ENCODE assay signal across 1 cellular context in the genomic region with DNA sequence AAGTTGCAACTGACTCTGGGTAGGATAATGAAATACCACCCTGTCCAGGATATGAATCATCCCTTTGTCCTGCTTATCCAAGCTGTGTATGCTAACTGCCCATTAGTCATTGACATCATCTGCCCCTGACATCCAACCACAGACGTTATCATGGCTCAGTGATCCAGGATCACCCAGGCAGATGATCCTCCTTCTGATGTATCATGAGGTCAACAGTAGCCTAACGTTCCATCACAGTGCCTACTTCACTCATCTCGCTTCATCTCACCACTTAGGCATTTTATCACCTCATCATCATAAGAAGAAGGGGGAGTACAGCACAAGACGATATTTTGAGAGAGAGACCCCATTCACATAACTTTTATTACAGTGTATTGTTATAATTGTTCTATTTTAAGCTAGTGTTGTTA.
TF ChIP-seq lines count a peak whose summit lies in the region.

No MANE protein-coding gene starts in this region.

TF ChIP-seq in HepG2, 621 proteins besides CTCF, POLR2A, EP300 and RAD21 (continues in another document):
- TF ChIP-seq PHF8 (CRISPR knock-in tag; IDR thresholded peaks at IDR 0.05) (no peak), MTF1 (CRISPR knock-in tag; IDR thresholded peaks at IDR 0.05) (no peak), AKAP8 (CRISPR knock-in tag; IDR thresholded peaks at IDR 0.05) (no peak), ATF1 (CRISPR knock-in tag; IDR thresholded peaks at IDR 0.05) (peak; percentile 39; the same call in 1 of the 2 replicates), MEIS2 (CRISPR knock-in tag; IDR thresholded peaks at IDR 0.05) (0 out of 2 replicates have a peak, but pooled peaks have one; percentile 41), SP5 (CRISPR knock-in tag; IDR thresholded peaks at IDR 0.05; ENCODE audit: borderline replicate concordance, low read depth) (peak; percentile 45; the same call in 1 of the 2 replicates), TRIM24 (CRISPR knock-in tag; IDR thresholded peaks at IDR 0.05) (no peak), FLYWCH1 (CRISPR knock-in tag; IDR thresholded peaks at IDR 0.05) (no peak), KAT2B (IDR thresholded peaks at IDR 0.05; ENCODE audit: borderline replicate concordance, low read depth, low read length) (no peak), KDM2A (CRISPR knock-in tag; IDR thresholded peaks at IDR 0.05; ENCODE audit: borderline replicate concordance, low read depth) (no peak), ZNF30 (CRISPR knock-in tag; IDR thresholded peaks at IDR 0.05) (no peak), ZBTB1 (CRISPR knock-in tag; IDR thresholded peaks at IDR 0.05; ENCODE audit: borderline replicate concordance) (no peak), JUN (CRISPR knock-in tag; IDR thresholded peaks at IDR 0.05) (0 out of 2 replicates have a peak, but pooled peaks have one; percentile 58), SMC3 (IDR thresholded peaks at IDR 0.05; ENCODE audit: low read length) (no peak), ZNF761 (CRISPR knock-in tag; conservative IDR thresholded peaks at IDR 0.05) (no peak), ZNF850 (CRISPR knock-in tag; conservative IDR thresholded peaks at IDR 0.05) (no peak), TCF7L2 (IDR thresholded peaks at IDR 0.05; ENCODE audit: low read depth, low read length) (no peak), MAFG (CRISPR knock-in tag; IDR thresholded peaks at IDR 0.05) (no peak), CEBPG (CRISPR knock-in tag; IDR thresholded peaks at IDR 0.05) (0 out of 2 replicates have a peak, but pooled peaks have one; percentile 19), NR2F6 (IDR thresholded peaks at IDR 0.05) (no peak), NR2F6 (CRISPR knock-in tag; IDR thresholded peaks at IDR 0.05) (peak; percentile 61), ZNF17 (CRISPR knock-in tag; IDR thresholded peaks at IDR 0.05) (no peak), MTF2 (CRISPR knock-in tag; IDR thresholded peaks at IDR 0.05; ENCODE audit: borderline replicate concordance) (no peak), JUNB (CRISPR knock-in tag; IDR thresholded peaks at IDR 0.05; ENCODE audit: borderline replicate concordance) (peak; percentile 67; the same call in 1 of the 2 replicates), CREB1 (IDR thresholded peaks at IDR 0.05) (peak; percentile 76), CREB1 (CRISPR knock-in tag; IDR thresholded peaks at IDR 0.05) (peak; percentile 65), SKI (IDR thresholded peaks at IDR 0.05; ENCODE audit: partially characterized antibody) (no peak), ZNF75D (CRISPR knock-in tag; IDR thresholded peaks at IDR 0.05; ENCODE audit: borderline replicate concordance) (no peak), SALL1 (CRISPR knock-in tag; IDR thresholded peaks at IDR 0.05) (peak; percentile 17; the same call in 1 of the 2 replicates), SOX5 (CRISPR knock-in tag; IDR thresholded peaks at IDR 0.05; ENCODE audit: borderline replicate concordance) (peak; percentile 79; the same call in 1 of the 2 replicates), RBM22 (optimal IDR thresholded peaks at IDR 0.05; ENCODE audit: low read length) (no peak), ZBTB21 (CRISPR knock-in tag; IDR thresholded peaks at IDR 0.05) (peak; percentile 96), HOXA3 (CRISPR knock-in tag; IDR thresholded peaks at IDR 0.05) (peak; percentile 61; the same call in 1 of the 2 replicates), SOX13 (IDR thresholded peaks at IDR 0.05) (no peak), SOX13 (CRISPR knock-in tag; conservative IDR thresholded peaks at IDR 0.05 in 1 of 2, IDR thresholded peaks at IDR 0.05 in 1 of 2) (peak in 1 of 2 experiments; percentile 77; a peak in 2 of 4 replicates), MED1 (CRISPR knock-in tag; IDR thresholded peaks at IDR 0.05) (peak; percentile 50; the same call in 1 of the 2 replicates), ZNF205 (CRISPR knock-in tag; IDR thresholded peaks at IDR 0.05) (no peak), HMG20A (CRISPR knock-in tag; IDR thresholded peaks at IDR 0.05; ENCODE audit: borderline replicate concordance) (peak; percentile 39; the same call in 1 of the 2 replicates), ZMYM3 (CRISPR knock-in tag; IDR thresholded peaks at IDR 0.05) (no peak), TAF1 (CRISPR knock-in tag; IDR thresholded peaks at IDR 0.05) (no peak), DNMT3B (CRISPR knock-in tag; conservative IDR thresholded peaks at IDR 0.05) (0 out of 2 replicates have a peak, but pooled peaks have one; percentile 49), ZNF629 (CRISPR knock-in tag; conservative IDR thresholded peaks at IDR 0.05) (no peak), ZC3H4 (CRISPR knock-in tag; IDR thresholded peaks at IDR 0.05; ENCODE audit: borderline replicate concordance) (no peak), ZNF326 (CRISPR knock-in tag; IDR thresholded peaks at IDR 0.05; ENCODE audit: borderline replicate concordance) (no peak), PRMT3 (CRISPR knock-in tag; IDR thresholded peaks at IDR 0.05; ENCODE audit: borderline replicate concordance, low read depth) (no peak), ZNF256 (CRISPR knock-in tag; conservative IDR thresholded peaks at IDR 0.05) (no peak)
- TF ChIP-seq, protein P1, sequence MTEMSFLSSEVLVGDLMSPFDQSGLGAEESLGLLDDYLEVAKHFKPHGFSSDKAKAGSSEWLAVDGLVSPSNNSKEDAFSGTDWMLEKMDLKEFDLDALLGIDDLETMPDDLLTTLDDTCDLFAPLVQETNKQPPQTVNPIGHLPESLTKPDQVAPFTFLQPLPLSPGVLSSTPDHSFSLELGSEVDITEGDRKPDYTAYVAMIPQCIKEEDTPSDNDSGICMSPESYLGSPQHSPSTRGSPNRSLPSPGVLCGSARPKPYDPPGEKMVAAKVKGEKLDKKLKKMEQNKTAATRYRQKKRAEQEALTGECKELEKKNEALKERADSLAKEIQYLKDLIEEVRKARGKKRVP (CRISPR knock-in tag; IDR thresholded peaks at IDR 0.05), result peak in 1 of 2 experiments; percentile 57; a peak in 2 of 4 replicates
- TF ChIP-seq, protein P2, sequence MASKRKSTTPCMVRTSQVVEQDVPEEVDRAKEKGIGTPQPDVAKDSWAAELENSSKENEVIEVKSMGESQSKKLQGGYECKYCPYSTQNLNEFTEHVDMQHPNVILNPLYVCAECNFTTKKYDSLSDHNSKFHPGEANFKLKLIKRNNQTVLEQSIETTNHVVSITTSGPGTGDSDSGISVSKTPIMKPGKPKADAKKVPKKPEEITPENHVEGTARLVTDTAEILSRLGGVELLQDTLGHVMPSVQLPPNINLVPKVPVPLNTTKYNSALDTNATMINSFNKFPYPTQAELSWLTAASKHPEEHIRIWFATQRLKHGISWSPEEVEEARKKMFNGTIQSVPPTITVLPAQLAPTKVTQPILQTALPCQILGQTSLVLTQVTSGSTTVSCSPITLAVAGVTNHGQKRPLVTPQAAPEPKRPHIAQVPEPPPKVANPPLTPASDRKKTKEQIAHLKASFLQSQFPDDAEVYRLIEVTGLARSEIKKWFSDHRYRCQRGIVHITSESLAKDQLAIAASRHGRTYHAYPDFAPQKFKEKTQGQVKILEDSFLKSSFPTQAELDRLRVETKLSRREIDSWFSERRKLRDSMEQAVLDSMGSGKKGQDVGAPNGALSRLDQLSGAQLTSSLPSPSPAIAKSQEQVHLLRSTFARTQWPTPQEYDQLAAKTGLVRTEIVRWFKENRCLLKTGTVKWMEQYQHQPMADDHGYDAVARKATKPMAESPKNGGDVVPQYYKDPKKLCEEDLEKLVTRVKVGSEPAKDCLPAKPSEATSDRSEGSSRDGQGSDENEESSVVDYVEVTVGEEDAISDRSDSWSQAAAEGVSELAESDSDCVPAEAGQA (IDR thresholded peaks at IDR 0.05; ENCODE audit: low read depth), result no peak
- TF ChIP-seq, protein P2 (CRISPR knock-in tag; IDR thresholded peaks at IDR 0.05; ENCODE audit: borderline replicate concordance), result no peak
- TF ChIP-seq, protein P3, sequence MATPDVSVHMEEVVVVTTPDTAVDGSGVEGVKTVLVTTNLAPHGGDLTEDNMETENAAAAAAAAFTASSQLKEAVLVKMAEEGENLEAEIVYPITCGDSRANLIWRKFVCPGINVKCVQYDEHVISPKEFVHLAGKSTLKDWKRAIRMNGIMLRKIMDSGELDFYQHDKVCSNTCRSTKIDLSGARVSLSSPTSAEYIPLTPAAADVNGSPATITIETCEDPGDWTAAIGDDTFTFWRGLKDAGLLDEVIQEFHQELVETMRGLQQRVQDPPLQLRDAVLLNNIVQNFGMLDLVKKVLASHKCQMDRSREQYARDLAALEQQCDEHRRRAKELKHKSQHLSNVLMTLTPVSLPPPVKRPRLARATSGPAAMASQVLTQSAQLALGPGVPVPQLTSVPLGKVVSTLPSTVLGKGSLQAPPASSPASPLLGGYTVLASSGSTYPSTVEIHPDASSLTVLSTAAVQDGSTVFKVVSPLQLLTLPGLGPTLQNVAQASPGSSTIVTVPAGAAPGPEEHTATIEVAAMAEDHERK (CRISPR knock-in tag; IDR thresholded peaks at IDR 0.05; ENCODE audit: low read depth), result no peak
- TF ChIP-seq, protein P4, sequence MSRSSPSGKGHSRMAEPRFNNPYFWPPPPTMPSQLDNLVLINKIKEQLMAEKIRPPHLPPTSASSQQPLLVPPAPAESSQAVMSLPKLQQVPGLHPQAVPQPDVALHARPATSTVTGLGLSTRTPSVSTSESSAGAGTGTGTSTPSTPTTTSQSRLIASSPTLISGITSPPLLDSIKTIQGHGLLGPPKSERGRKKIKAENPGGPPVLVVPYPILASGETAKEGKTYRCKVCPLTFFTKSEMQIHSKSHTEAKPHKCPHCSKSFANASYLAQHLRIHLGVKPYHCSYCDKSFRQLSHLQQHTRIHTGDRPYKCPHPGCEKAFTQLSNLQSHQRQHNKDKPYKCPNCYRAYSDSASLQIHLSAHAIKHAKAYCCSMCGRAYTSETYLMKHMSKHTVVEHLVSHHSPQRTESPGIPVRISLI (CRISPR knock-in tag; IDR thresholded peaks at IDR 0.05; ENCODE audit: borderline replicate concordance), result no peak
- TF ChIP-seq, protein P5, sequence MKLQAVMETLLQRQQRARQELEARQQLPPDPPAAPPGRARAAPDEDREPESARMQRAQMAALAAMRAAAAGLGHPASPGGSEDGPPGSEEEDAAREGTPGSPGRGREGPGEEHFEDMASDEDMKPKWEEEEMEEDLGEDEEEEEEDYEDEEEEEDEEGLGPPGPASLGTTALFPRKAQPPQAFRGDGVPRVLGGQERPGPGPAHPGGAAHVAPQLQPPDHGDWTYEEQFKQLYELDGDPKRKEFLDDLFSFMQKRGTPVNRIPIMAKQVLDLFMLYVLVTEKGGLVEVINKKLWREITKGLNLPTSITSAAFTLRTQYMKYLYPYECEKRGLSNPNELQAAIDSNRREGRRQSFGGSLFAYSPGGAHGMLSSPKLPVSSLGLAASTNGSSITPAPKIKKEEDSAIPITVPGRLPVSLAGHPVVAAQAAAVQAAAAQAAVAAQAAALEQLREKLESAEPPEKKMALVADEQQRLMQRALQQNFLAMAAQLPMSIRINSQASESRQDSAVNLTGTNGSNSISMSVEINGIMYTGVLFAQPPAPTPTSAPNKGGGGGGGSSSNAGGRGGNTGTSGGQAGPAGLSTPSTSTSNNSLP (IDR thresholded peaks at IDR 0.05; ENCODE audit: low read depth, low read length), result peak; percentile 66; the same call in 1 of the 2 replicates
- TF ChIP-seq, protein P6, sequence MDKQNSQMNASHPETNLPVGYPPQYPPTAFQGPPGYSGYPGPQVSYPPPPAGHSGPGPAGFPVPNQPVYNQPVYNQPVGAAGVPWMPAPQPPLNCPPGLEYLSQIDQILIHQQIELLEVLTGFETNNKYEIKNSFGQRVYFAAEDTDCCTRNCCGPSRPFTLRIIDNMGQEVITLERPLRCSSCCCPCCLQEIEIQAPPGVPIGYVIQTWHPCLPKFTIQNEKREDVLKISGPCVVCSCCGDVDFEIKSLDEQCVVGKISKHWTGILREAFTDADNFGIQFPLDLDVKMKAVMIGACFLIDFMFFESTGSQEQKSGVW (CRISPR knock-in tag; IDR thresholded peaks at IDR 0.05; ENCODE audit: borderline replicate concordance), result no peak
- TF ChIP-seq, protein P7, sequence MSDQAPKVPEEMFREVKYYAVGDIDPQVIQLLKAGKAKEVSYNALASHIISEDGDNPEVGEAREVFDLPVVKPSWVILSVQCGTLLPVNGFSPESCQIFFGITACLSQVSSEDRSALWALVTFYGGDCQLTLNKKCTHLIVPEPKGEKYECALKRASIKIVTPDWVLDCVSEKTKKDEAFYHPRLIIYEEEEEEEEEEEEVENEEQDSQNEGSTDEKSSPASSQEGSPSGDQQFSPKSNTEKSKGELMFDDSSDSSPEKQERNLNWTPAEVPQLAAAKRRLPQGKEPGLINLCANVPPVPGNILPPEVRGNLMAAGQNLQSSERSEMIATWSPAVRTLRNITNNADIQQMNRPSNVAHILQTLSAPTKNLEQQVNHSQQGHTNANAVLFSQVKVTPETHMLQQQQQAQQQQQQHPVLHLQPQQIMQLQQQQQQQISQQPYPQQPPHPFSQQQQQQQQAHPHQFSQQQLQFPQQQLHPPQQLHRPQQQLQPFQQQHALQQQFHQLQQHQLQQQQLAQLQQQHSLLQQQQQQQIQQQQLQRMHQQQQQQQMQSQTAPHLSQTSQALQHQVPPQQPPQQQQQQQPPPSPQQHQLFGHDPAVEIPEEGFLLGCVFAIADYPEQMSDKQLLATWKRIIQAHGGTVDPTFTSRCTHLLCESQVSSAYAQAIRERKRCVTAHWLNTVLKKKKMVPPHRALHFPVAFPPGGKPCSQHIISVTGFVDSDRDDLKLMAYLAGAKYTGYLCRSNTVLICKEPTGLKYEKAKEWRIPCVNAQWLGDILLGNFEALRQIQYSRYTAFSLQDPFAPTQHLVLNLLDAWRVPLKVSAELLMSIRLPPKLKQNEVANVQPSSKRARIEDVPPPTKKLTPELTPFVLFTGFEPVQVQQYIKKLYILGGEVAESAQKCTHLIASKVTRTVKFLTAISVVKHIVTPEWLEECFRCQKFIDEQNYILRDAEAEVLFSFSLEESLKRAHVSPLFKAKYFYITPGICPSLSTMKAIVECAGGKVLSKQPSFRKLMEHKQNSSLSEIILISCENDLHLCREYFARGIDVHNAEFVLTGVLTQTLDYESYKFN (CRISPR knock-in tag; conservative IDR thresholded peaks at IDR 0.05), result no peak
